Comparison of ENCODE assay signal across 16 cellular contexts in the genomic region with DNA sequence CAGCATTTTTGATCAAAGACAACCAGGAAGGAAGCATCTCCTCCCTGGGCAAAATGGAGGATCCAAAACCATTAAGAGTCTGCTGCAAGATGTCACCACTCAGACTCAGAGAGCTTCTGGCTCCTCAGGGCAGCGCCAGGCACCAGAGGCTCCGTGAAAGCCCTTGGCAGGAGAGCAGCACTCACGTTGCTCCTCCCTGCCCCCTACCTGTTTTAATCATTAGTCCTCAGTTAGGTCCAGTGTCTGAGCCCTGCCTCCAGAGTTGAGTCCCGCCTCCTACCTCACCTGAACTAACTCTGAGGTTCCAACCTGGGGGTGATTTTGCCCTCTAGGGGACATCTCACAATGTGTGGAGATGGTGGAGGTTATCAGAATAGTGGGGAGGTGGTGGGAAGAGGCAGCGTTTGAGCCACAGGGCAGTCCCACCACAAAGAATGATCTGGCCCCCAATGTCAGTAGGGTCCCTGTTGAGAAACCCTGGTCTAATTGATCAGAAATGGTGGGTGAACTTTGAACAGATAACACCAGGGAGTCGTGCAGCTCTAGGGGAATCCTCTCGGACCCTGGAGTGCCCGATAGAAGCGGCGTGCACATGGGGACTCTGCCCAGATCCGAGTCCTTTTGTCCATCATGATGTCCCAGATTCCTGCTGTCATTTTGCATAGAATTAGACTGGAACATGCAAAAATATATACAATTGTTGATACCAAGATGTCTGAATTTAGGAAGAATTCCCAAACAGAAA.
"Had no signal": no experiment of that assay in that cellular context is flagged by ENCODE, and none has a peak within 500 bp of the region (broad histone marks: within the 10 kb centered on the region; RNA-seq: fewer than 3 reads in every experiment).

No MANE protein-coding gene starts in this region.

- H3K4me3 Mint-ChIP-seq: activated CD8-positive, alpha-beta memory T cell treated with anti-CD3 and anti-CD28 coated beads, Interleukin-2, amount 10 ng/mL, durations not matched to agents 7 days and 5 days; activated naive CD8-positive, alpha-beta T cell; activated T-cell treated with anti-CD3 and anti-CD28 coated beads, Interleukin-2, amount 50 U/mL, for 4 hours; brain; effector memory CD8-positive, alpha-beta T cell; neural crest cell had no signal

- H3K27ac ChIP-seq: gastroesophageal sphincter, ovary had no signal

- H3K4me1 Mint-ChIP-seq: activated CD8-positive, alpha-beta memory T cell treated with anti-CD3 and anti-CD28 coated beads, Interleukin-2, amount 10 ng/mL, durations not matched to agents 7 days and 5 days had no signal

- H3K27ac Mint-ChIP-seq: activated CD8-positive, alpha-beta memory T cell treated with anti-CD3 and anti-CD28 coated beads, Interleukin-2, amount 10 ng/mL, durations not matched to agents 7 days and 5 days; activated naive CD8-positive, alpha-beta T cell; effector memory CD8-positive, alpha-beta T cell had no signal

- H3K36me3 ChIP-seq: gastroesophageal sphincter, ovary had no signal

- H3K9me3 Mint-ChIP-seq: activated T-cell treated with anti-CD3 and anti-CD28 coated beads, Interleukin-2, amount 50 U/mL, for 4 hours; effector memory CD8-positive, alpha-beta T cell; neural crest cell had no signal

- ATAC-seq: activated CD8-positive, alpha-beta memory T cell treated with anti-CD3 and anti-CD28 coated beads, Interleukin-2, amount 10 ng/mL, durations not matched to agents 7 days and 5 days; activated T-cell treated with anti-CD3 and anti-CD28 coated beads, Interleukin-2, amount 50 U/mL, for 4 hours; effector memory CD8-positive, alpha-beta T cell; stimulated activated naive CD8-positive, alpha-beta T cell treated with anti-CD3 and anti-CD28 coated beads, Interleukin-15, Interleukin-2, amounts not matched to agents 100 U/mL and 50 U/mL, for 24 hours had no signal

- H3K4me3 ChIP-seq: gastroesophageal sphincter, ovary had no signal

- H3K36me3 Mint-ChIP-seq: activated CD8-positive, alpha-beta memory T cell treated with anti-CD3 and anti-CD28 coated beads, Interleukin-2, amount 10 ng/mL, durations not matched to agents 7 days and 5 days; activated naive CD8-positive, alpha-beta T cell; brain had no signal

- H3K9me3 ChIP-seq: gastroesophageal sphincter, ovary had no signal

- H3K27me3 ChIP-seq: ovary had no signal

- DNase-seq: activated CD4-positive, alpha-beta T cell treated with anti-CD3 and anti-CD28 coated beads, Interleukin-2, amount 50 U/mL, for 48 hours; activated CD8-positive, alpha-beta memory T cell treated with anti-CD3 and anti-CD28 coated beads, Interleukin-2, amount 10 ng/mL, durations not matched to agents 7 days and 5 days; activated gamma-delta T cell; activated T-cell treated with anti-CD3 and anti-CD28 coated beads, Interleukin-2, amount 50 U/mL, for 4 hours; amygdala; effector memory CD8-positive, alpha-beta T cell; left ventricle myocardium superior; stimulated activated CD4-positive, alpha-beta T cell treated with anti-CD3 and anti-CD28 coated beads, Interleukin-4, amount 100 ng/mL, for 1 hour; stimulated activated CD8-positive, alpha-beta memory T cell treated with anti-CD3 and anti-CD28 coated beads, Interleukin-4, amount 100 ng/mL, for 48 hours; stimulated activated naive CD8-positive, alpha-beta T cell treated with anti-CD3 and anti-CD28 coated beads, Interleukin-15, Interleukin-2, amounts not matched to agents 100 U/mL and 50 U/mL, for 24 hours; T-helper 2 cell had no signal
